Comparison of ENCODE assay signal across 1 cellular context in genomic region chr10:990808-991207, GRCh38.
TF ChIP-seq lines count a peak whose summit lies in the region.

No MANE protein-coding gene starts in this region.

TF ChIP-seq in A549, 52 proteins besides CTCF, POLR2A, EP300 and RAD21:
- TF ChIP-seq, protein P1, sequence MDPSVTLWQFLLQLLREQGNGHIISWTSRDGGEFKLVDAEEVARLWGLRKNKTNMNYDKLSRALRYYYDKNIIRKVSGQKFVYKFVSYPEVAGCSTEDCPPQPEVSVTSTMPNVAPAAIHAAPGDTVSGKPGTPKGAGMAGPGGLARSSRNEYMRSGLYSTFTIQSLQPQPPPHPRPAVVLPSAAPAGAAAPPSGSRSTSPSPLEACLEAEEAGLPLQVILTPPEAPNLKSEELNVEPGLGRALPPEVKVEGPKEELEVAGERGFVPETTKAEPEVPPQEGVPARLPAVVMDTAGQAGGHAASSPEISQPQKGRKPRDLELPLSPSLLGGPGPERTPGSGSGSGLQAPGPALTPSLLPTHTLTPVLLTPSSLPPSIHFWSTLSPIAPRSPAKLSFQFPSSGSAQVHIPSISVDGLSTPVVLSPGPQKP (IDR thresholded peaks at IDR 0.05; ENCODE audit: low read depth, low read length), result no peak
- TF ChIP-seq ZNF302 (CRISPR knock-in tag; IDR thresholded peaks at IDR 0.05), result no peak
- TF ChIP-seq ZFP36 (IDR thresholded peaks at IDR 0.05; ENCODE audit: borderline replicate concordance, partially characterized antibody), result no peak
- TF ChIP-seq HEYL (CRISPR knock-in tag; IDR thresholded peaks at IDR 0.05), result no peak
- TF ChIP-seq BHLHE40 (IDR thresholded peaks at IDR 0.05; ENCODE audit: low read depth, low read length), result no peak
- TF ChIP-seq PHF8 (IDR thresholded peaks at IDR 0.05; ENCODE audit: borderline replicate concordance, low read depth), result no peak
- TF ChIP-seq MAX (IDR thresholded peaks at IDR 0.05), result no peak
- TF ChIP-seq CHD4 (IDR thresholded peaks at IDR 0.05; ENCODE audit: borderline replicate concordance), result no peak
- no peak for TF ChIP-seq CBX8 (IDR thresholded peaks at IDR 0.05)
- TF ChIP-seq HOXB5 (CRISPR knock-in tag; IDR thresholded peaks at IDR 0.05), result no peak
